13 cellular contexts compared by ENCODE assay signal in the genomic region with DNA sequence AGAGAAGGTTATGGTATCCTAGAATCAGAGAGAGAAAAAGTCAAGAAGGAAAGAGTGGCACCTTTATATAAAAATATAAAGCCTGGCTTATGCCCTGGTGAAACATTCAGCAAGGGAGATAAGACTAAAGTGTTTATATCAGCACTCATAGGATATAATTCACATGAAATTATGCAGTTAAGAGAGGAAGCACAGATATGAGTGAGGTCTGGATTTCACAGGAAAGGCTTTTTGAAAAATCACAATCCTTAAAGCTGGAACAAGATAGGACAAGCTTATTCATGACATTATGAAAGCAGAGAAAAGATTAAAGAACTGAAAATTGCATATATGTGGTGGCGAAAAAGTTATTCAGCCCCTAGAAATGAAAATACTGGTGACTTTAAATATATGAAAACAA.
DNase-seq lines count a peak whose midpoint lies in the region; ATAC-seq and TF ChIP-seq lines count a peak whose summit lies in the region.
"Had no signal": no experiment of that assay in that cellular context is flagged by ENCODE, and none has a peak within 500 bp of the region (broad histone marks: within the 10 kb centered on the region; RNA-seq: fewer than 3 reads in every experiment).

No MANE protein-coding gene starts in this region.

- H3K79me2 ChIP-seq in ACC112 (ENCODE audit: control insufficient read depth, insufficient read depth, low read length, unreplicated experiment), result no peaks in the 10 kb centered on the region

- no peaks in the 10 kb centered on the region for H3K4me1 ChIP-seq in ACC112 (ENCODE audit: control insufficient read depth, insufficient read depth, low read length, unreplicated experiment)
- peaks cover 25% of the 10 kb centered on the region for H3K4me1 ChIP-seq in RWPE2 (ENCODE audit: insufficient read depth, poor library complexity, severe bottlenecking)

- H3K27ac ChIP-seq in ACC112 (ENCODE audit: low read depth, low read length), result no peak overlapping the region
- peak overlapping the region; percentile 32 for H3K27ac ChIP-seq in RWPE2 (ENCODE audit: poor library complexity, severe bottlenecking)
- H3K27ac ChIP-seq in epithelial cell of prostate, result peak overlapping the region; percentile 44

- no peak for DNase-seq in RWPE2 (ENCODE audit: low spot score)
- no peak for DNase-seq in epithelial cell of prostate (ENCODE audit: low read depth, low spot score)
- peak; percentile 32 for DNase-seq in kidney glomerular epithelial cell (lab: John Stamatoyannopoulos, UW)
- no peak for DNase-seq in DMS 273 (lab: John Stamatoyannopoulos, UW; ENCODE audit: unreplicated experiment)
- DNase-seq in activated CD4-positive, alpha-beta T cell treated with anti-CD3 and anti-CD28 coated beads, Interleukin-2, amount 50 U/mL, for 48 hours, result no peak
- DNase-seq in NCI-H2171 (lab: John Stamatoyannopoulos, UW), result no peak
- DNase-seq: CD8-positive, alpha-beta T cell; COR-L47; DMS 273 treated with DMSO at 0.1 percent for 48 hours; H7 had no signal

- H3K36me3 ChIP-seq in ACC112 (ENCODE audit: insufficient read depth, low read length) (no peaks in the 10 kb centered on the region), RWPE2 (ENCODE audit: low read depth) (no peaks in the 10 kb centered on the region)

- peak overlapping the region; percentile 43 for H2AFZ ChIP-seq in ACC112 (ENCODE audit: low read length, unreplicated experiment)
- H2AFZ ChIP-seq: GM23338 had no signal

- no peak for TF ChIP-seq CTCF in RWPE2 (IDR thresholded peaks at IDR 0.05; ENCODE audit: poor library complexity, severe bottlenecking)

- ATAC-seq in RWPE2 (ENCODE audit: low read depth), result no peak
- no peak for ATAC-seq in GM21529 (IDR thresholded peaks at IDR 0.05; ENCODE audit: unreplicated experiment)
- ATAC-seq: CD8-positive, alpha-beta T cell; GM23338 had no signal

- no peak overlapping the region for H3K4me3 ChIP-seq in ACC112 (ENCODE audit: low read depth, low read length)
- H3K4me3 ChIP-seq in RWPE2 (ENCODE audit: severe bottlenecking), result no peak overlapping the region
- H3K4me3 ChIP-seq: GM23338 had no signal

- H3K9me3 ChIP-seq in RWPE2 (ENCODE audit: severe bottlenecking), result no peaks in the 10 kb centered on the region

- H3K27me3 ChIP-seq in ACC112 (ENCODE audit: insufficient read depth, low read length) (no peaks in the 10 kb centered on the region), RWPE2 (ENCODE audit: insufficient read depth, poor library complexity, severe bottlenecking) (no peaks in the 10 kb centered on the region)
